In genomic region chr16:53042235-53042645, GRCh38 we compare ENCODE assay signal across 14 cellular contexts. TPM values are rescaled to one million over a fixed set of nuclear protein-coding genes. Genes with fewer than 3 reads are reported as not detected.
DNase-seq lines count a peak whose midpoint lies in the region; ATAC-seq and TF ChIP-seq lines count a peak whose summit lies in the region.
"Had no signal": no experiment of that assay in that cellular context is flagged by ENCODE, and none has a peak within 500 bp of the region (broad histone marks: within the 10 kb centered on the region; RNA-seq: fewer than 3 reads in every experiment).

No MANE protein-coding gene starts in this region.

- H3K4me3 ChIP-seq in HEK293 (ENCODE audit: low read depth, low read length) = no peak overlapping the region
- H3K4me3 ChIP-seq in iPS-15b (ENCODE audit: low read depth, low read length) = peak overlapping the region; percentile 78
- peak overlapping the region in 2 of 4 donors; percentile 0 to 13 for H3K4me3 ChIP-seq in gastrocnemius medialis
- H3K4me3 ChIP-seq in upper lobe of left lung = peak overlapping the region in 1 of 4 donors; percentile 1

- in situ Hi-C loops in gastrocnemius medialis (cut with MboI; ENCODE audit: low sequenced_read_pairs in 4 of 4) = no loop called here

- TF ChIP-seq EP300 in upper lobe of left lung (IDR thresholded peaks at IDR 0.05) = no peak

- peaks cover 5% of the 10 kb centered on the region for H3K27me3 ChIP-seq in iPS-15b (ENCODE audit: control insufficient read depth, insufficient read depth, low read length)
- peaks cover 0 to 9% (median 0%) of the 10 kb centered on the region in 3 donors for H3K27me3 ChIP-seq in gastrocnemius medialis
- no peaks in the 10 kb centered on the region for H3K27me3 ChIP-seq in upper lobe of left lung

- H3K27ac ChIP-seq in HEK293 (ENCODE audit: extremely low read depth, low read depth, low read length) (no peak overlapping the region), gastrocnemius medialis (peak overlapping the region; percentile 34 to 62 (median 54)), upper lobe of left lung (peak overlapping the region in 2 of 4 donors; percentile 47 to 60)

- CTCF ChIA-PET in HEK293 (lab: Yijun Ruan, JAX) = no interaction called here

- TF ChIP-seq CTCF in HEK293 (tag by site-specific recombination; IDR thresholded peaks at IDR 0.05) (no peak), gastrocnemius medialis (IDR thresholded peaks at IDR 0.05 in 4 of 5, conservative IDR thresholded peaks at IDR 0.05 in 1 of 5) (no peak), upper lobe of left lung (IDR thresholded peaks at IDR 0.05) (no peak)

- H3K9ac ChIP-seq in iPS-15b (ENCODE audit: low read depth, low read length) = peak overlapping the region; percentile 26

- DNase-seq in cerebellar cortex (ENCODE audit: low spot score) (peak; percentile 64), gastrocnemius medialis (no peak), upper lobe of left lung (no peak), T1000 (lab: John Stamatoyannopoulos, UW) (no peak)
- DNase-seq: activated CD4-positive, alpha-beta T cell treated with anti-CD3 and anti-CD28 coated beads, Interleukin-2, amount 50 U/mL, for 1 hour; immature natural killer cell; naive B cell; NCI-H1092 treated with DMSO at 0.1 percent for 48 hours; NCI-H226; T-cell had no signal

- no peak for ATAC-seq in gastrocnemius medialis
- ATAC-seq in upper lobe of left lung (ENCODE audit: low FRiP score in 2 of 2) = no peak
- no peak for ATAC-seq in GM18511 (IDR thresholded peaks at IDR 0.05; ENCODE audit: unreplicated experiment)
- no peak for ATAC-seq in GM21390 (IDR thresholded peaks at IDR 0.05; ENCODE audit: unreplicated experiment)
- ATAC-seq: T-cell had no signal

- TF ChIP-seq POLR2A in gastrocnemius medialis (IDR thresholded peaks at IDR 0.05) (no peak), upper lobe of left lung (IDR thresholded peaks at IDR 0.05) (no peak)

- POLR2A ChIA-PET in HEK293 (lab: Yijun Ruan, JAX) = interaction anchor here (0.6 kb wide), 1 partner anchor 33 kb away, joined by 4 read pairs; no protein-coding TSS in a partner anchor

- no peaks in the 10 kb centered on the region for H3K9me3 ChIP-seq in HEK293 (ENCODE audit: control insufficient read depth, insufficient read depth, low read depth, low read length)
- no peaks in the 10 kb centered on the region for H3K9me3 ChIP-seq in iPS-15b (ENCODE audit: control insufficient read depth, insufficient read depth, low read length)
- no peaks in the 10 kb centered on the region for H3K9me3 ChIP-seq in gastrocnemius medialis
- H3K9me3 ChIP-seq in upper lobe of left lung = no peaks in the 10 kb centered on the region

- no peaks in the 10 kb centered on the region for H3K4me1 ChIP-seq in HEK293 (ENCODE audit: control insufficient read depth, insufficient read depth, low read length)
- H3K4me1 ChIP-seq in iPS-15b (ENCODE audit: control insufficient read depth, insufficient read depth, low read length) = peaks cover 33% of the 10 kb centered on the region
- no peaks in the 10 kb centered on the region for H3K4me1 ChIP-seq in gastrocnemius medialis
- peaks cover 8 to 19% (median 15%) of the 10 kb centered on the region in 4 donors for H3K4me1 ChIP-seq in upper lobe of left lung

- WGBS in upper lobe of left lung, 2 donors = 71 to 75% methylated on average over 4 of the region's 4 CpGs

- intact Hi-C loops in gastrocnemius medialis (cut with DNase I; ENCODE audit: low total_unique reads) = no loop called here

- H3K36me3 ChIP-seq in HEK293 (ENCODE audit: control insufficient read depth in 2 of 2, insufficient read depth in 1 of 2, low read length in 2 of 2) = no peaks in the 10 kb centered on the region
- no peaks in the 10 kb centered on the region for H3K36me3 ChIP-seq in iPS-15b (ENCODE audit: control insufficient read depth, insufficient read depth, low read length)
- no peaks in the 10 kb centered on the region for H3K36me3 ChIP-seq in gastrocnemius medialis
- H3K36me3 ChIP-seq in upper lobe of left lung = no peaks in the 10 kb centered on the region

TF ChIP-seq in HEK293, 187 proteins besides CTCF, POLR2A, EP300 and RAD21 (continues in another document):
- TF ChIP-seq ZNF530 (tag by site-specific recombination; IDR thresholded peaks at IDR 0.05; ENCODE audit: low read depth) = no peak
- no peak for TF ChIP-seq IKZF3 (tag by site-specific recombination; IDR thresholded peaks at IDR 0.05)
- TF ChIP-seq TRIM28 (IDR thresholded peaks at IDR 0.05; ENCODE audit: borderline replicate concordance, low read length) = no peak
- TF ChIP-seq ZNF366 (tag by site-specific recombination; conservative IDR thresholded peaks at IDR 0.05) = peak; percentile 78
- TF ChIP-seq ZNF2 (tag by site-specific recombination; IDR thresholded peaks at IDR 0.05) = no peak
- TF ChIP-seq SALL2 (tag by site-specific recombination; IDR thresholded peaks at IDR 0.05; ENCODE audit: borderline replicate concordance) = no peak
- no peak for TF ChIP-seq ZNF391 (tag by site-specific recombination; IDR thresholded peaks at IDR 0.05; ENCODE audit: borderline replicate concordance, low read depth)
- no peak for TF ChIP-seq ZNF133 (tag by site-specific recombination; IDR thresholded peaks at IDR 0.05)
- TF ChIP-seq ZNF626 (tag by site-specific recombination; IDR thresholded peaks at IDR 0.05) = no peak
- TF ChIP-seq ZXDB (tag by site-specific recombination; IDR thresholded peaks at IDR 0.05) = no peak
- no peak for TF ChIP-seq ZIC2 (tag by site-specific recombination; IDR thresholded peaks at IDR 0.05)
- no peak for TF ChIP-seq SCRT2 (tag by site-specific recombination; IDR thresholded peaks at IDR 0.05)
- 0 out of 2 replicates have a peak, but pooled peaks have one; percentile 34 for TF ChIP-seq ZNF658 (tag by site-specific recombination; IDR thresholded peaks at IDR 0.05)
- TF ChIP-seq ZNF266 (tag by site-specific recombination; IDR thresholded peaks at IDR 0.05; ENCODE audit: low read depth) = peak; percentile 8; the same call in 1 of the 2 replicates
- TF ChIP-seq ZNF37A (tag by site-specific recombination; IDR thresholded peaks at IDR 0.05) = no peak
- TF ChIP-seq PRDM1 (tag by site-specific recombination; IDR thresholded peaks at IDR 0.05) = peak; percentile 78
- peak; percentile 48; the same call in 1 of the 2 replicates for TF ChIP-seq ZNF148 (tag by site-specific recombination; IDR thresholded peaks at IDR 0.05; ENCODE audit: borderline replicate concordance)
- no peak for TF ChIP-seq ZNF175 (tag by site-specific recombination; IDR thresholded peaks at IDR 0.05)
- TF ChIP-seq ZNF354C (tag by site-specific recombination; IDR thresholded peaks at IDR 0.05; ENCODE audit: borderline replicate concordance, low read depth) = no peak
- TF ChIP-seq ZNF521 (tag by site-specific recombination; IDR thresholded peaks at IDR 0.05) = peak; percentile 23; the same call in 1 of the 2 replicates
- no peak for TF ChIP-seq EGR2 (tag by site-specific recombination; IDR thresholded peaks at IDR 0.05; ENCODE audit: low read depth)
- no peak for TF ChIP-seq GLIS1 (tag by site-specific recombination; IDR thresholded peaks at IDR 0.05)
- TF ChIP-seq ZNF398 (tag by site-specific recombination; IDR thresholded peaks at IDR 0.05) = peak; percentile 80
- peak; percentile 16; the same call in 1 of the 2 replicates for TF ChIP-seq YY2 (tag by site-specific recombination; IDR thresholded peaks at IDR 0.05)
- peak; percentile 39; the same call in 1 of the 2 replicates for TF ChIP-seq ZNF157 (tag by site-specific recombination; IDR thresholded peaks at IDR 0.05)
- 0 out of 2 replicates have a peak, but pooled peaks have one; percentile 23 for TF ChIP-seq ZNF785 (tag by site-specific recombination; IDR thresholded peaks at IDR 0.05)
- no peak for TF ChIP-seq ZNF621 (tag by site-specific recombination; IDR thresholded peaks at IDR 0.05)

RNA-seq across cellular contexts. Expression of gene CHD9NB, which starts 10.5 kb away (rescaled TPM):
- total RNA-seq in gastrocnemius medialis (under 1 TPM in 2 of 4 donors, not detected in 2; 0.13 to 0.72 TPM), upper lobe of left lung (10 to 100 TPM in 4 of 6 donors, 1 to 10 TPM in 2; 1.0 to 55.0 (median 12.4) TPM)
- total RNA-seq: T-cell had no signal

RNA-seq across cellular contexts. Expression of gene CHD9, which starts 12.6 kb away (rescaled TPM):
- total RNA-seq in gastrocnemius medialis (10 to 100 TPM; 24.5 to 84.0 (median 48.2) TPM), upper lobe of left lung (10 to 100 TPM; 55.6 to 98.8 (median 68.3) TPM)
